ENCODE assay signal across 22 cellular contexts in genomic region chr2:157107460-157107859, GRCh38.
DNase-seq lines count a peak whose midpoint lies in the region; ATAC-seq, FAIRE-seq and TF ChIP-seq lines count a peak whose summit lies in the region.
"Had no signal": no experiment of that assay in that cellular context is flagged by ENCODE, and none has a peak within 500 bp of the region (broad histone marks: within the 10 kb centered on the region; RNA-seq: fewer than 3 reads in every experiment).

No MANE protein-coding gene starts in this region.

- no peak for TF ChIP-seq EP300 in K562 (IDR thresholded peaks at IDR 0.05; ENCODE audit: low read length)

- 14% methylated on average over 1 of the region's 1 CpG for WGBS in K562 (ENCODE audit: insufficient coverage, low coverage, missing lambda C conversion rate)

- H3K9ac ChIP-seq in K562 (ENCODE audit: insufficient read depth in 1 of 2, low read depth in 2 of 2, low read length in 2 of 2), result no peak overlapping the region

- ATAC-seq in GM19463 (IDR thresholded peaks at IDR 0.05; ENCODE audit: unreplicated experiment), result peak; percentile 29
- ATAC-seq in K562, result peak; percentile 34; the same call in 2 of the 3 replicates
- ATAC-seq in sciatic nerve, result peak; percentile 22
- ATAC-seq in HG03097 (IDR thresholded peaks at IDR 0.05; ENCODE audit: low FRiP score, unreplicated experiment), result no peak
- ATAC-seq: HepG2; stimulated activated naive B cell treated with anti-CD40 and anti-IgM and Interleukin-4, amounts not matched to agents 10 μg/mL and 1 μg/mL and 100 μg/mL, for 72 hours had no signal

- TF ChIP-seq CTCF in K562 (IDR thresholded peaks at IDR 0.05 in 2 of 3, conservative IDR thresholded peaks at IDR 0.05 in 1 of 3; ENCODE audit: insufficient read depth in 2 of 3, low read depth in 1 of 3, low read length in 3 of 3), result no peak

- H3K36me3 ChIP-seq in K562 (ENCODE audit: control insufficient read depth, insufficient read depth, low read length), result no peaks in the 10 kb centered on the region

- FAIRE-seq in K562 (lab: Jason Lieb, UNC), result no peak
- FAIRE-seq in RCC 7860 (lab: Jason Lieb, UNC), result no peak
- FAIRE-seq: HepG2, islet of Langerhans had no signal

- no TSS peak for BruUV-seq in K562 (replicated peaks; lab: Mats Ljungman, UMichigan)

- no peak overlapping the region for H3K4me2 ChIP-seq in K562 (ENCODE audit: insufficient read depth, low read length)
- H3K4me2 ChIP-seq: hepatocyte, smooth muscle cell had no signal

- no peak for TF ChIP-seq POLR2A in K562 (conservative IDR thresholded peaks at IDR 0.05)

- DNase-seq in NCI-H2029 (lab: John Stamatoyannopoulos, UW) (peak; percentile 41), NCI-H2029 treated with DMSO at 0.1 percent for 48 hours (lab: John Stamatoyannopoulos, UW) (no peak), K562 (ENCODE audit: extremely low read depth in 1 of 4, low spot score in 3 of 4) (no peak), sciatic nerve (ENCODE audit: low spot score) (no peak), RCC 7860 (ENCODE audit: low spot score) (no peak)
- no peak for DNase-seq in stimulated activated CD4-positive, alpha-beta T cell treated with anti-CD3 and anti-CD28 coated beads, Interleukin-2, amount 100 ng/mL, for 24 hours
- DNase-seq: activated B cell treated with CpG ODN at 0.5 μM for 24 hours; activated CD4-positive, alpha-beta memory T cell treated with anti-CD3 and anti-CD28 coated beads, Interleukin-2, amount 10 ng/mL, durations not matched to agents 7 days and 5 days; activated gamma-delta T cell treated with Interleukin-2 at 50 U/mL for 16 hours; Caco-2; effector CD4-positive, alpha-beta T cell; foreskin melanocyte; NCI-H2107; stimulated activated CD4-positive, alpha-beta T cell treated with anti-CD3 and anti-CD28 coated beads, Interleukin-2, amount 100 ng/mL, for 48 hours; stimulated activated naive B cell treated with anti-CD40 and anti-IgM and Interleukin-4, amounts not matched to agents 10 μg/mL and 1 μg/mL and 100 μg/mL, for 72 hours; T1000 had no signal

- POLR2A ChIA-PET in K562 (lab: Yijun Ruan, JAX), result no interaction called here

- intact Hi-C loops in K562 (cut with micrococcal nuclease) (no loop called here), sciatic nerve (cut with DNase I) (no loop called here)

- no peaks in the 10 kb centered on the region for H4K20me1 ChIP-seq in K562 (replicated peaks; ENCODE audit: control insufficient read depth, insufficient read depth, low read length)

- no peaks in the 10 kb centered on the region for H3K27me3 ChIP-seq in K562 (ENCODE audit: control insufficient read depth in 2 of 2, insufficient read depth in 2 of 2, low read length in 2 of 2)
- H3K27me3 ChIP-seq: hepatocyte had no signal

- TF ChIP-seq RAD21 in K562 (CRISPR knock-in tag; conservative IDR thresholded peaks at IDR 0.05 in 1 of 2, IDR thresholded peaks at IDR 0.05 in 1 of 2), result no peak

- H3K4me3 ChIP-seq in K562, result no peak overlapping the region
- H3K4me3 ChIP-seq: hepatocyte, smooth muscle cell had no signal

- no peaks in the 10 kb centered on the region for H3K4me1 ChIP-seq in K562 (replicated peaks in 1 of 2; ENCODE audit: control insufficient read depth in 2 of 2, insufficient read depth in 2 of 2, low read length in 2 of 2)
- H3K4me1 ChIP-seq: Caco-2 had no signal

- no peak overlapping the region for H2AFZ ChIP-seq in K562 (ENCODE audit: low read depth, low read length)
- H2AFZ ChIP-seq: hepatocyte had no signal

- CTCF ChIA-PET in K562 (lab: Yijun Ruan, JAX; ENCODE audit: low intra/inter-chr PET ratio), result no interaction called here

- H3K9me1 ChIP-seq in K562 (ENCODE audit: control insufficient read depth, insufficient read depth, low read length), result no peaks in the 10 kb centered on the region

- no peaks in the 10 kb centered on the region; the same call in 1 of the 2 replicates for H3K9me3 ChIP-seq in K562 (replicated peaks; ENCODE audit: control insufficient read depth, insufficient read depth, low read depth, low read length)
- H3K9me3 ChIP-seq: Caco-2 had no signal

- in situ Hi-C loops in K562 (cut with MboI), result no loop called here

- no peaks in the 10 kb centered on the region for H3K79me2 ChIP-seq in K562 (ENCODE audit: control insufficient read depth, insufficient read depth, low read length)
- H3K79me2 ChIP-seq: hepatocyte had no signal

- no peak overlapping the region for H3K27ac ChIP-seq in K562 (ENCODE audit: extremely low read depth, low read depth, low read length)
- H3K27ac ChIP-seq: hepatocyte had no signal

TF ChIP-seq in K562, 482 proteins besides CTCF, POLR2A, EP300 and RAD21:
- TF ChIP-seq ATF6 (CRISPR knock-in tag; IDR thresholded peaks at IDR 0.05) (no peak), NFATC3 (IDR thresholded peaks at IDR 0.05) (no peak), TRIM28 (IDR thresholded peaks at IDR 0.05) (no peak), FUS (optimal IDR thresholded peaks at IDR 0.05; ENCODE audit: low read depth, low read length) (no peak), ZNF551 (CRISPR knock-in tag; IDR thresholded peaks at IDR 0.05) (no peak), MCM3 (IDR thresholded peaks at IDR 0.05) (no peak), ELF4 (CRISPR knock-in tag; IDR thresholded peaks at IDR 0.05) (no peak), STAT5A (IDR thresholded peaks at IDR 0.05; ENCODE audit: borderline replicate concordance, low read length) (no peak), USF1 (CRISPR knock-in tag; IDR thresholded peaks at IDR 0.05) (no peak), ZNF830 (CRISPR knock-in tag; IDR thresholded peaks at IDR 0.05) (no peak), ZNF316 (IDR thresholded peaks at IDR 0.05) (no peak), NR2C1 (IDR thresholded peaks at IDR 0.05) (no peak), NR2C1 (tag; IDR thresholded peaks at IDR 0.05) (no peak), PBX2 (CRISPR knock-in tag; IDR thresholded peaks at IDR 0.05; ENCODE audit: low read depth) (no peak), PBX2 (tag; conservative IDR thresholded peaks at IDR 0.05; ENCODE audit: low read depth) (no peak), ZNF324 (CRISPR knock-in tag; IDR thresholded peaks at IDR 0.05) (no peak), POLR2AphosphoS5 (IDR thresholded peaks at IDR 0.05; ENCODE audit: control insufficient read depth, insufficient read depth, low read depth, low read length) (no peak), ASH1L (IDR thresholded peaks at IDR 0.05; ENCODE audit: borderline replicate concordance, low read depth, partially characterized antibody) (no peak), SAFB2 (IDR thresholded peaks at IDR 0.05; ENCODE audit: borderline replicate concordance, low read depth, low read length, severe bottlenecking) (no peak)
- TF ChIP-seq, protein P1, sequence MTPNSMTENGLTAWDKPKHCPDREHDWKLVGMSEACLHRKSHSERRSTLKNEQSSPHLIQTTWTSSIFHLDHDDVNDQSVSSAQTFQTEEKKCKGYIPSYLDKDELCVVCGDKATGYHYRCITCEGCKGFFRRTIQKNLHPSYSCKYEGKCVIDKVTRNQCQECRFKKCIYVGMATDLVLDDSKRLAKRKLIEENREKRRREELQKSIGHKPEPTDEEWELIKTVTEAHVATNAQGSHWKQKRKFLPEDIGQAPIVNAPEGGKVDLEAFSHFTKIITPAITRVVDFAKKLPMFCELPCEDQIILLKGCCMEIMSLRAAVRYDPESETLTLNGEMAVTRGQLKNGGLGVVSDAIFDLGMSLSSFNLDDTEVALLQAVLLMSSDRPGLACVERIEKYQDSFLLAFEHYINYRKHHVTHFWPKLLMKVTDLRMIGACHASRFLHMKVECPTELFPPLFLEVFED (CRISPR knock-in tag; conservative IDR thresholded peaks at IDR 0.05), result no peak
